Comparison of ENCODE assay signal across 8 cellular contexts in the genomic region with DNA sequence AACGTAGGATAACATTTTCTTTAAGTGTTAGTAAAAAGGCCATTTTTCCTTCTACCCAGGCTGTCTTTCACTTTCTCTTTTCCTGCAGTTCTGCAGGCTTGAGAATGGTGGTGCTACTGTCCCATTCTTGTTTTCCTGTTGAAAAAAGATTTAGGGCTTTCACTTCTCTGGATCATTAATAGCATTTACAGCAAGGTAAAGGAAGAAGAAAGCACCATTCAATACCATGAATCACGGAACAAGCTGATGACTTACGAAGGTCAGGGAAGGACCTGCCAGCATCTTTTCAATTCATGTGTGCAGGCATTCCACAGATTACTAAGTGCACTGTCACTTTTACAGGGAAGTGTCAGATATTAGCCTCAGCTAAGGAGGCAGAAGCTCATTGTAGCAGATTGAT.
A peak's percentile ranks its signal among the peaks of the same experiment; 100 is the strongest.
DNase-seq lines count a peak whose midpoint lies in the region; ATAC-seq and TF ChIP-seq lines count a peak whose summit lies in the region.

No MANE protein-coding gene starts in this region.

- no peak overlapping the region for H3K27ac Mint-ChIP-seq in chondrocyte (ENCODE audit: unreplicated experiment)
- H3K27ac Mint-ChIP-seq in activated T-helper 1 cell treated with anti-CD3 and anti-CD28 coated beads, Interleukin-12 subunit alpha, Interleukin-12 subunit beta, Interleukin-2, Interleukin-4 antibody, amounts not matched to agents 30 ng/mL and 10 ng/mL and 1 ng/mL, durations not matched to agents 14 hours and 24 hours and 36 hours, result no peak overlapping the region

- POLR2A ChIA-PET in AG04450 (lab: Yijun Ruan, JAX), result no interaction called here

- ATAC-seq in GM19463 (IDR thresholded peaks at IDR 0.05; ENCODE audit: unreplicated experiment), result no peak

- H3K18ac ChIP-seq in mesenchymal stem cell (ENCODE audit: low read depth in 1 of 2, low read length in 2 of 2), result no peak overlapping the region

- peaks cover 17% of the 10 kb centered on the region for H3K4me1 Mint-ChIP-seq in chondrocyte (ENCODE audit: low read depth)
- H3K4me1 Mint-ChIP-seq in activated T-helper 1 cell treated with anti-CD3 and anti-CD28 coated beads, Interleukin-12 subunit alpha, Interleukin-12 subunit beta, Interleukin-2, Interleukin-4 antibody, amounts not matched to agents 30 ng/mL and 10 ng/mL and 1 ng/mL, durations not matched to agents 14 hours and 24 hours and 36 hours (ENCODE audit: low read depth), result no peaks in the 10 kb centered on the region

- H3K79me1 ChIP-seq in mesenchymal stem cell (replicated peaks; ENCODE audit: low read length, poor library complexity, severe bottlenecking), result no peaks in the 10 kb centered on the region

- peak overlapping the region; percentile 61 for H2AFZ ChIP-seq in mesenchymal stem cell (ENCODE audit: low read depth, low read length)

- TF ChIP-seq CTCF in AG04450 (IDR thresholded peaks at IDR 0.05; ENCODE audit: low read depth, low read length), result peak; percentile 46
- peak; percentile 69 for TF ChIP-seq CTCF in chondrocyte (IDR thresholded peaks at IDR 0.05)

- no peak for DNase-seq in AG04450 (ENCODE audit: low read depth, low spot score)
- DNase-seq in Jurkat, Clone E6-1 (ENCODE audit: low read depth, low spot score), result peak; percentile 4
- no peak for DNase-seq in chondrocyte (ENCODE audit: low spot score)
- DNase-seq in mesenchymal stem cell, result peak; percentile 57
- DNase-seq in T-helper 9 cell, result no peak
- no peak for DNase-seq in NCI-H1105 (lab: John Stamatoyannopoulos, UW)
- DNase-seq in activated T-helper 1 cell treated with anti-CD3 and anti-CD28 coated beads, Interleukin-12 subunit alpha, Interleukin-12 subunit beta, Interleukin-2, Interleukin-4 antibody, amounts not matched to agents 30 ng/mL and 10 ng/mL and 1 ng/mL, durations not matched to agents 14 hours and 24 hours and 36 hours (ENCODE audit: low spot score), result no peak

- intact Hi-C loops in activated T-helper 1 cell treated with anti-CD3 and anti-CD28 coated beads, Interleukin-12 subunit alpha, Interleukin-12 subunit beta, Interleukin-2, Interleukin-4 antibody, amounts not matched to agents 30 ng/mL and 10 ng/mL and 1 ng/mL, durations not matched to agents 14 hours and 24 hours and 36 hours (cut with micrococcal nuclease), result no loop called here

- H4K91ac ChIP-seq in mesenchymal stem cell (ENCODE audit: low read length), result no peak overlapping the region

- peak overlapping the region; percentile 70 for H3K9ac ChIP-seq in mesenchymal stem cell (ENCODE audit: low read length)

- peaks cover 3% of the 10 kb centered on the region for H3K27me3 Mint-ChIP-seq in chondrocyte (ENCODE audit: low read depth)
- H3K27me3 Mint-ChIP-seq in activated T-helper 1 cell treated with anti-CD3 and anti-CD28 coated beads, Interleukin-12 subunit alpha, Interleukin-12 subunit beta, Interleukin-2, Interleukin-4 antibody, amounts not matched to agents 30 ng/mL and 10 ng/mL and 1 ng/mL, durations not matched to agents 14 hours and 24 hours and 36 hours (ENCODE audit: insufficient read depth), result no peaks in the 10 kb centered on the region

- H3K4me3 Mint-ChIP-seq in chondrocyte (ENCODE audit: unreplicated experiment), result no peak overlapping the region
- H3K4me3 Mint-ChIP-seq in activated T-helper 1 cell treated with anti-CD3 and anti-CD28 coated beads, Interleukin-12 subunit alpha, Interleukin-12 subunit beta, Interleukin-2, Interleukin-4 antibody, amounts not matched to agents 30 ng/mL and 10 ng/mL and 1 ng/mL, durations not matched to agents 14 hours and 24 hours and 36 hours, result no peak overlapping the region

- no peak overlapping the region for H2BK120ac ChIP-seq in mesenchymal stem cell (ENCODE audit: low read depth, low read length)

- H3K27ac ChIP-seq in AG04450 (ENCODE audit: low read depth, low read length) (no peak overlapping the region), mesenchymal stem cell (ENCODE audit: low read length, poor library complexity, severe bottlenecking) (no peak overlapping the region)

- H2BK5ac ChIP-seq in mesenchymal stem cell (ENCODE audit: low read depth, low read length, poor library complexity, severe bottlenecking), result no peak overlapping the region

- no peak overlapping the region for H3K4ac ChIP-seq in mesenchymal stem cell (ENCODE audit: low read depth in 1 of 2, low read length in 2 of 2)

- CTCF ChIA-PET in AG04450 (lab: Charles Lee), result interaction anchor here (0.5 to 2.8 kb wide), 7 partner anchors 17 to 683 kb away, joined by 3 to 9 read pairs (median 6); no protein-coding TSS in a partner anchor

- no peaks in the 10 kb centered on the region for H3K36me3 Mint-ChIP-seq in chondrocyte (ENCODE audit: low read depth)
- no peaks in the 10 kb centered on the region for H3K36me3 Mint-ChIP-seq in activated T-helper 1 cell treated with anti-CD3 and anti-CD28 coated beads, Interleukin-12 subunit alpha, Interleukin-12 subunit beta, Interleukin-2, Interleukin-4 antibody, amounts not matched to agents 30 ng/mL and 10 ng/mL and 1 ng/mL, durations not matched to agents 14 hours and 24 hours and 36 hours (ENCODE audit: low read depth)

- H3K9me3 ChIP-seq in AG04450 (ENCODE audit: control insufficient read depth, insufficient read depth, low read length), result no peaks in the 10 kb centered on the region
- H3K9me3 ChIP-seq in mesenchymal stem cell (ENCODE audit: control insufficient read depth, low read length), result no peaks in the 10 kb centered on the region

- 4% methylated on average over 2 of the region's 3 CpGs for WGBS in mesenchymal stem cell

- no peak overlapping the region for H4K8ac ChIP-seq in mesenchymal stem cell (ENCODE audit: low read length)

- no peak overlapping the region for H2BK12ac ChIP-seq in mesenchymal stem cell (ENCODE audit: low read length in 2 of 2)

- no peaks in the 10 kb centered on the region for H3K27me3 ChIP-seq in AG04450 (ENCODE audit: control insufficient read depth, insufficient read depth, low read length)
- no peaks in the 10 kb centered on the region for H3K27me3 ChIP-seq in mesenchymal stem cell (ENCODE audit: control insufficient read depth in 1 of 2, insufficient read depth in 1 of 2, low read length in 2 of 2)

- no peak overlapping the region for H3K23ac ChIP-seq in mesenchymal stem cell (ENCODE audit: low read length in 2 of 2)

- no peak overlapping the region for H2AK5ac ChIP-seq in mesenchymal stem cell (ENCODE audit: low read length, severe bottlenecking)

- H3K36me3 ChIP-seq in mesenchymal stem cell (ENCODE audit: control insufficient read depth in 1 of 2, insufficient read depth in 2 of 2, low read depth in 1 of 2, low read length in 2 of 2), result no peaks in the 10 kb centered on the region

- H3K9me3 Mint-ChIP-seq in chondrocyte (ENCODE audit: low read depth), result peaks cover 3% of the 10 kb centered on the region
- no peaks in the 10 kb centered on the region for H3K9me3 Mint-ChIP-seq in activated T-helper 1 cell treated with anti-CD3 and anti-CD28 coated beads, Interleukin-12 subunit alpha, Interleukin-12 subunit beta, Interleukin-2, Interleukin-4 antibody, amounts not matched to agents 30 ng/mL and 10 ng/mL and 1 ng/mL, durations not matched to agents 14 hours and 24 hours and 36 hours

- H3K4me2 ChIP-seq in mesenchymal stem cell (ENCODE audit: low read length, poor library complexity, severe bottlenecking), result no peak overlapping the region

- no peak overlapping the region for H3K14ac ChIP-seq in mesenchymal stem cell (ENCODE audit: low read length in 2 of 2)

- H3K4me3 ChIP-seq in AG04450 (ENCODE audit: low read depth, low read length), result no peak overlapping the region
- H3K4me3 ChIP-seq in Jurkat, Clone E6-1 (ENCODE audit: low read length), result no peak overlapping the region
- peak overlapping the region in 1 of 2 experiments; percentile 44 for H3K4me3 ChIP-seq in mesenchymal stem cell (ENCODE audit: insufficient read depth in 1 of 2, low read depth in 1 of 2, low read length in 2 of 2)

- no peak overlapping the region for H2BK15ac ChIP-seq in mesenchymal stem cell (ENCODE audit: low read depth, poor library complexity, severe bottlenecking)

- H3K4me1 ChIP-seq in mesenchymal stem cell (ENCODE audit: control insufficient read depth, insufficient read depth, low read depth, low read length), result peaks cover 2% of the 10 kb centered on the region

Comparison
In these comparisons a context has a peak if more than half of its experiments do, and no peak if none do; other contexts are left out.
1. DNase-seq: peak in Jurkat, Clone E6-1 (single experiment) and mesenchymal stem cell (single experiment); none in AG04450 (single experiment), chondrocyte (single experiment), T-helper 9 cell (single experiment), NCI-H1105 (single experiment) and activated T-helper 1 cell treated with anti-CD3 and anti-CD28 coated beads, Interleukin-12 subunit alpha, Interleukin-12 subunit beta, Interleukin-2, Interleukin-4 antibody, amounts not matched to agents 30 ng/mL and 10 ng/mL and 1 ng/mL, durations not matched to agents 14 hours and 24 hours and 36 hours (single experiment).